ENCODE assay signal across 18 cellular contexts in the genomic region with DNA sequence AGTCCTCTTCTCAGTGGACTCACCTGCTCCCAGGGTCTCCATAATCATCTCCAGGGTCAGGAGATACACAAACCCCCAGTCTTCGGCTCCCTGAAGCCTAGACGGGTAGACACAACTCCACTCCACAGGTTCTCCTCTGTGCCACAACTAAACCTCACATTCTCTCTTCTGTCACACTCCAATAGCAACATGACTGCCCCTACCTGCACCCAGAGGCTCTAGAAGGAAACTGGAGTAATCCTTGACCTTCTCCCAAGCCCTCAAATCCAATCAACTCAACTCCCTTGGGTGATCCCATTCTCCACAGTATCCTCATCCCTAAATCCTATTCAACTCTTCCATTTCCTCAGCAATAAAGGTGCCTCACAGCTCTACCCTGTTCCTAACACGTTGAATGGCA. TPM values are rescaled to one million over a fixed set of nuclear protein-coding genes. Genes with fewer than 3 reads are reported as not detected.
DNase-seq lines count a peak whose midpoint lies in the region; ATAC-seq and TF ChIP-seq lines count a peak whose summit lies in the region.
"Had no signal": no experiment of that assay in that cellular context is flagged by ENCODE, and none has a peak within 500 bp of the region (broad histone marks: within the 10 kb centered on the region; RNA-seq: fewer than 3 reads in every experiment).

No MANE protein-coding gene starts in this region.

- BruUV-seq in A673 (replicated peaks; lab: Mats Ljungman, UMichigan), result no TSS peak

- H3K27ac Mint-ChIP-seq in endothelial cell (ENCODE audit: unreplicated experiment), result peak overlapping the region; percentile 61
- peak overlapping the region; percentile 12 to 66 for H3K27ac Mint-ChIP-seq in stimulated activated naive CD8-positive, alpha-beta T cell treated with anti-CD3 and anti-CD28 coated beads, Interleukin-15, amount 100 ng/mL, for 72 hours

- intact Hi-C loops in Right ventricle myocardium inferior (cut with DNase I) (no loop called here), left ventricle myocardium superior (cut with micrococcal nuclease) (no loop called here), A673 (cut with micrococcal nuclease; ENCODE audit: unreplicated experiment) (no loop called here)

- no peak for TF ChIP-seq RAD21 in SK-N-SH (IDR thresholded peaks at IDR 0.05; ENCODE audit: low read length)

- DNase-seq in Right ventricle myocardium inferior (ENCODE audit: missing footprints) (peak; percentile 9), left ventricle myocardium superior (no peak), endothelial cell (ENCODE audit: low spot score) (no peak), SK-N-SH (no peak), A673 (ENCODE audit: low spot score) (no peak)
- no peak for DNase-seq in stimulated activated naive CD8-positive, alpha-beta T cell treated with anti-CD3 and anti-CD28 coated beads, Interleukin-15, amount 100 ng/mL, for 72 hours
- DNase-seq: EL; esophagus squamous epithelium; hippocampal formation; Karpas-422; NCI-H2081; stimulated activated CD8-positive, alpha-beta memory T cell treated with anti-CD3 and anti-CD28 coated beads, Interleukin-4, amount 100 ng/mL, for 48 hours had no signal

- ATAC-seq in Right ventricle myocardium inferior (no peak), left ventricle myocardium superior (no peak), HG03108 (IDR thresholded peaks at IDR 0.05; ENCODE audit: unreplicated experiment) (no peak)
- no peak for ATAC-seq in stimulated activated naive CD8-positive, alpha-beta T cell treated with anti-CD3 and anti-CD28 coated beads, Interleukin-15, amount 100 ng/mL, for 72 hours
- ATAC-seq: pancreas had no signal

- peaks cover 28% of the 10 kb centered on the region for H3K4me1 Mint-ChIP-seq in endothelial cell (ENCODE audit: unreplicated experiment)
- peaks cover 81% of the 10 kb centered on the region for H3K4me1 Mint-ChIP-seq in stimulated activated naive CD8-positive, alpha-beta T cell treated with anti-CD3 and anti-CD28 coated beads, Interleukin-15, amount 100 ng/mL, for 72 hours

- peaks cover 40% of the 10 kb centered on the region for H3K36me3 Mint-ChIP-seq in endothelial cell (ENCODE audit: low read depth, unreplicated experiment)

- H3K79me2 ChIP-seq in SK-N-SH (ENCODE audit: insufficient read depth), result peaks cover 95% of the 10 kb centered on the region

- H3K9me3 ChIP-seq in SK-N-SH, result no peaks in the 10 kb centered on the region
- H3K9me3 ChIP-seq in A673 (ENCODE audit: low read depth, low read length, poor library complexity, severe bottlenecking), result no peaks in the 10 kb centered on the region
- H3K9me3 ChIP-seq: esophagus squamous epithelium, pancreas, vagina had no signal

- peaks cover 8% of the 10 kb centered on the region for H3K27me3 Mint-ChIP-seq in endothelial cell (ENCODE audit: unreplicated experiment)
- H3K27me3 Mint-ChIP-seq in stimulated activated naive CD8-positive, alpha-beta T cell treated with anti-CD3 and anti-CD28 coated beads, Interleukin-15, amount 100 ng/mL, for 72 hours, result no peaks in the 10 kb centered on the region

- peak overlapping the region; percentile 7 for H3K4me3 Mint-ChIP-seq in endothelial cell (ENCODE audit: unreplicated experiment)
- peak overlapping the region in 1 of 2 donors; percentile 3 for H3K4me3 Mint-ChIP-seq in stimulated activated naive CD8-positive, alpha-beta T cell treated with anti-CD3 and anti-CD28 coated beads, Interleukin-15, amount 100 ng/mL, for 72 hours

- H3K4me2 ChIP-seq in SK-N-SH, result no peak overlapping the region

- H3K4me3 ChIP-seq in SK-N-SH (ENCODE audit: low read depth in 2 of 2, low read length in 1 of 2), result no peak overlapping the region
- no peak overlapping the region for H3K4me3 ChIP-seq in A673 (ENCODE audit: low read depth, low read length, poor library complexity, severe bottlenecking)
- H3K4me3 ChIP-seq: esophagus squamous epithelium, pancreas, SK-N-MC, vagina had no signal

- H3K4me1 ChIP-seq in SK-N-SH (ENCODE audit: control insufficient read depth in 1 of 2, insufficient read depth in 2 of 2, low read depth in 1 of 2, low read length in 1 of 2) (peaks cover 8 to 15% of the 10 kb centered on the region in 2 experiments; a peak in 3 of 4 replicates), A673 (ENCODE audit: insufficient read depth, low read length, poor library complexity, severe bottlenecking) (peaks cover 9% of the 10 kb centered on the region)

- 88% methylated on average over 2 of the region's 3 CpGs for WGBS in SK-N-SH (ENCODE audit: low lambda C conversion rate)

- POLR2A ChIA-PET in SK-N-SH (lab: Yijun Ruan, JAX) (no interaction called here), A673 (lab: Charles Lee; ENCODE audit: low non-redundant PET) (no interaction called here)

- peaks cover 89% of the 10 kb centered on the region for H4K20me1 ChIP-seq in SK-N-SH (ENCODE audit: insufficient read depth)

- no peak overlapping the region for H3K9ac ChIP-seq in SK-N-SH

- peak overlapping the region; percentile 99 for H3K27ac ChIP-seq in VCaP
- no peak overlapping the region for H3K27ac ChIP-seq in SK-N-SH (ENCODE audit: low read depth in 2 of 2, low read length in 1 of 2)
- H3K27ac ChIP-seq in A673 (ENCODE audit: low read depth, low read length, poor library complexity, severe bottlenecking), result no peak overlapping the region
- H3K27ac ChIP-seq: esophagus squamous epithelium, pancreas, SK-N-MC, vagina had no signal

- CTCF ChIA-PET in SK-N-SH (lab: Yijun Ruan, JAX) (interaction anchor here (1.6 kb wide), 1 partner anchor 11 kb away, joined by 4 read pairs; no protein-coding TSS in a partner anchor), A673 (lab: Charles Lee) (no interaction called here)

- H2AFZ ChIP-seq in SK-N-SH (ENCODE audit: low read depth), result no peak overlapping the region

- no peaks in the 10 kb centered on the region for H3K27me3 ChIP-seq in SK-N-SH (ENCODE audit: insufficient read depth)
- H3K27me3 ChIP-seq in A673 (replicated peaks; ENCODE audit: insufficient read depth, low read depth, low read length, poor library complexity), result no peaks in the 10 kb centered on the region
- H3K27me3 ChIP-seq: esophagus squamous epithelium, pancreas, vagina had no signal

- no peak for TF ChIP-seq EP300 in SK-N-SH (IDR thresholded peaks at IDR 0.05; ENCODE audit: borderline replicate concordance in 1 of 2, low read depth in 1 of 2, low read length in 1 of 2)

- H3K36me3 ChIP-seq in SK-N-SH (replicated peaks in 1 of 2; ENCODE audit: control insufficient read depth in 1 of 2, insufficient read depth in 2 of 2, low read length in 1 of 2), result peaks cover 62% of the 10 kb centered on the region in 2 experiments
- H3K36me3 ChIP-seq in A673 (ENCODE audit: insufficient read depth, low read length, poor library complexity, severe bottlenecking), result peaks cover 78% of the 10 kb centered on the region

- peaks cover 22% of the 10 kb centered on the region for H3F3A ChIP-seq in SK-N-SH (replicated peaks; ENCODE audit: insufficient read depth)

- no peaks in the 10 kb centered on the region for H3K9me3 Mint-ChIP-seq in endothelial cell (ENCODE audit: unreplicated experiment)
- H3K9me3 Mint-ChIP-seq in stimulated activated naive CD8-positive, alpha-beta T cell treated with anti-CD3 and anti-CD28 coated beads, Interleukin-15, amount 100 ng/mL, for 72 hours, result no peaks in the 10 kb centered on the region

- TF ChIP-seq CTCF in VCaP (conservative IDR thresholded peaks at IDR 0.05) (no peak), endothelial cell (IDR thresholded peaks at IDR 0.05; ENCODE audit: unreplicated experiment) (no peak), SK-N-SH (IDR thresholded peaks at IDR 0.05) (no peak), A673 (conservative IDR thresholded peaks at IDR 0.05; ENCODE audit: low read depth, low read length) (no peak)

- no peaks in the 10 kb centered on the region for H3K9me2 ChIP-seq in SK-N-SH

TF ChIP-seq in SK-N-SH, 30 proteins besides CTCF, POLR2A, EP300 and RAD21 (continues in another document):
- TF ChIP-seq NRF1 (IDR thresholded peaks at IDR 0.05; ENCODE audit: low read depth, low read length) (no peak), FOXM1 (IDR thresholded peaks at IDR 0.05; ENCODE audit: low read depth) (no peak), JUND (IDR thresholded peaks at IDR 0.05) (no peak), SIN3A (IDR thresholded peaks at IDR 0.05; ENCODE audit: borderline replicate concordance, low read depth, low read length) (no peak), MEF2A (IDR thresholded peaks at IDR 0.05; ENCODE audit: borderline replicate concordance, low read depth) (no peak), POLR2AphosphoS5 (IDR thresholded peaks at IDR 0.05; ENCODE audit: low read depth, low read length) (no peak)
- TF ChIP-seq, protein P1, sequence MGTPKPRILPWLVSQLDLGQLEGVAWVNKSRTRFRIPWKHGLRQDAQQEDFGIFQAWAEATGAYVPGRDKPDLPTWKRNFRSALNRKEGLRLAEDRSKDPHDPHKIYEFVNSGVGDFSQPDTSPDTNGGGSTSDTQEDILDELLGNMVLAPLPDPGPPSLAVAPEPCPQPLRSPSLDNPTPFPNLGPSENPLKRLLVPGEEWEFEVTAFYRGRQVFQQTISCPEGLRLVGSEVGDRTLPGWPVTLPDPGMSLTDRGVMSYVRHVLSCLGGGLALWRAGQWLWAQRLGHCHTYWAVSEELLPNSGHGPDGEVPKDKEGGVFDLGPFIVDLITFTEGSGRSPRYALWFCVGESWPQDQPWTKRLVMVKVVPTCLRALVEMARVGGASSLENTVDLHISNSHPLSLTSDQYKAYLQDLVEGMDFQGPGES (IDR thresholded peaks at IDR 0.05; ENCODE audit: low read depth, low read length), result no peak

RNA-seq across cellular contexts. Expression of a gene that starts 16.2 kb away (rescaled TPM):
- total RNA-seq in Right ventricle myocardium inferior (87.6 TPM), left ventricle myocardium superior (77.3 TPM), endothelial cell (ENCODE audit: unreplicated experiment) (194 TPM), A673 (2021) (265 and 277 TPM in 2 replicates)
- 195 and 217 TPM in 2 replicates for polyA plus RNA-seq in SK-N-SH (2012; rRNA removed)
- polyA plus RNA-seq in SK-N-SH (2012; cell fraction: cytosol; rRNA removed), result 185 and 227 TPM in 2 replicates
- polyA plus RNA-seq in SK-N-SH (2012; cell fraction: nucleus; rRNA removed), result 101 and 146 TPM in 2 replicates

RNA-seq across cellular contexts. Expression of a gene that starts 21.3 kb away (rescaled TPM):
- total RNA-seq in Right ventricle myocardium inferior (not detected), left ventricle myocardium superior (not detected), endothelial cell (ENCODE audit: unreplicated experiment) (not detected), A673 (2021) (not detected in 2 replicates)
- not detected in 2 replicates for polyA plus RNA-seq in SK-N-SH (2012; rRNA removed)
- not detected in 2 replicates for polyA plus RNA-seq in SK-N-SH (2012; cell fraction: cytosol; rRNA removed)
- not detected in 2 replicates for polyA plus RNA-seq in SK-N-SH (2012; cell fraction: nucleus; rRNA removed)
- total RNA-seq: esophagus squamous epithelium, lower leg skin, vagina had no signal

RNA-seq across cellular contexts. Expression of a gene that starts 44.2 kb away (rescaled TPM):
- total RNA-seq in Right ventricle myocardium inferior, result 2.7 TPM
- 1.9 TPM for total RNA-seq in left ventricle myocardium superior
- total RNA-seq in endothelial cell (ENCODE audit: unreplicated experiment), result 3.3 TPM
- polyA plus RNA-seq in SK-N-SH (2012; rRNA removed), result 2.7 and 5.7 TPM in 2 replicates
- polyA plus RNA-seq in SK-N-SH (2012; cell fraction: cytosol; rRNA removed), result 4.2 and 4.3 TPM in 2 replicates
- 5.0 and 6.6 TPM in 2 replicates for polyA plus RNA-seq in SK-N-SH (2012; cell fraction: nucleus; rRNA removed)
- 1.3 and 2.8 TPM in 2 replicates for total RNA-seq in A673 (2021)
